ENCODE assay signal across 1 cellular context in genomic region chr12:389138-390096, GRCh38.
TF ChIP-seq lines count a peak whose summit lies in the region.

KDM5A (minus strand) TSS chr12:389320; CDS start chr12:389091, 229 bp downstream.

TF ChIP-seq in HepG2, 621 proteins besides CTCF, POLR2A, EP300 and RAD21 (continued from another document and continues in another):
- TF ChIP-seq ZSCAN5A (CRISPR knock-in tag; IDR thresholded peaks at IDR 0.05; ENCODE audit: borderline replicate concordance) (no peak), ZNF687 (CRISPR knock-in tag; IDR thresholded peaks at IDR 0.05) (peak; percentile 84), ZC3H13 (CRISPR knock-in tag; IDR thresholded peaks at IDR 0.05) (peak; percentile 66; the same call in 1 of the 2 replicates), THAP9 (CRISPR knock-in tag; IDR thresholded peaks at IDR 0.05; ENCODE audit: borderline replicate concordance) (peak; percentile 85; the same call in 1 of the 2 replicates), ZNF768 (CRISPR knock-in tag; IDR thresholded peaks at IDR 0.05) (no peak; the same call in 1 of the 2 replicates), U2AF2 (IDR thresholded peaks at IDR 0.05; ENCODE audit: low read depth, low read length) (peak; percentile 84; the same call in 1 of the 2 replicates), SALL2 (CRISPR knock-in tag; IDR thresholded peaks at IDR 0.05) (peak; percentile 72; the same call in 1 of the 2 replicates), NFRKB (IDR thresholded peaks at IDR 0.05) (no peak), NFE2L2 (IDR thresholded peaks at IDR 0.05; ENCODE audit: low read length) (no peak), AKNA (CRISPR knock-in tag; IDR thresholded peaks at IDR 0.05; ENCODE audit: borderline replicate concordance) (no peak), ZNF224 (CRISPR knock-in tag; IDR thresholded peaks at IDR 0.05) (no peak), ZNF549 (CRISPR knock-in tag; IDR thresholded peaks at IDR 0.05) (no peak), HMG20B (CRISPR knock-in tag; conservative IDR thresholded peaks at IDR 0.05) (no peak), PRDM4 (CRISPR knock-in tag; IDR thresholded peaks at IDR 0.05; ENCODE audit: borderline replicate concordance) (0 out of 2 replicates have a peak, but pooled peaks have one; percentile 60), ZSCAN12 (CRISPR knock-in tag; IDR thresholded peaks at IDR 0.05) (no peak), KLF12 (CRISPR knock-in tag; IDR thresholded peaks at IDR 0.05; ENCODE audit: borderline replicate concordance) (no peak), HNF1A (IDR thresholded peaks at IDR 0.05; ENCODE audit: low read depth) (no peak), HNF1A (CRISPR knock-in tag; IDR thresholded peaks at IDR 0.05; ENCODE audit: borderline replicate concordance) (peak; percentile 67; the same call in 1 of the 2 replicates), BRCA1 (CRISPR knock-in tag; IDR thresholded peaks at IDR 0.05) (0 out of 2 replicates have a peak, but pooled peaks have one; percentile 17), ZNF275 (CRISPR knock-in tag; IDR thresholded peaks at IDR 0.05; ENCODE audit: borderline replicate concordance) (no peak), EED (CRISPR knock-in tag; IDR thresholded peaks at IDR 0.05) (0 out of 2 replicates have a peak, but pooled peaks have one; percentile 48), RFX3 (CRISPR knock-in tag; IDR thresholded peaks at IDR 0.05) (no peak), MXD3 (CRISPR knock-in tag; IDR thresholded peaks at IDR 0.05) (peak; percentile 69), STAT6 (CRISPR knock-in tag; IDR thresholded peaks at IDR 0.05; ENCODE audit: borderline replicate concordance) (no peak), GATAD1 (CRISPR knock-in tag; IDR thresholded peaks at IDR 0.05) (peak; percentile 95), TP53 (CRISPR knock-in tag; conservative IDR thresholded peaks at IDR 0.05) (0 out of 2 replicates have a peak, but pooled peaks have one; percentile 63)
